22 cellular contexts compared by ENCODE assay signal in the genomic region with DNA sequence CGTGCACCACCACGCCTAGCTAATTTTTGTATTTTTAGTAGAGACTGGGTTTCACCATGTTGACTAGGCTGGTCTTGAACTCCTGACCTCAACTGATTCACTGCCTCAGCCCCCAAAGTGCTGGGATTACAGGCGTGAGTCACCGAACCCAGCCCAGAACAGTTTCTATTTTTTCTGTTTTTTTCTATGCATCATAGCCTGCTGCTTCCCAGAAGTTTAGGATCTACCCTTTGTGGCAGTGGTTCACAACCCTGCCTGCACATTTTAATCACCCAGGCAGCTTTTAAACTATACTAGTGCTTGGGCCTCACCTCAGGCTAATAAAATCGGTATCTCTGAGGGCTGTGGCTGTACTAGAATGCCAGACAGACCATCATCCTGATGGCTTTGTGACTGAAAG. TPM values are rescaled to one million over a fixed set of nuclear protein-coding genes. Genes with fewer than 3 reads are reported as not detected.
DNase-seq lines count a peak whose midpoint lies in the region; ATAC-seq and TF ChIP-seq lines count a peak whose summit lies in the region.
"Had no signal": no experiment of that assay in that cellular context is flagged by ENCODE, and none has a peak within 500 bp of the region (broad histone marks: within the 10 kb centered on the region; RNA-seq: fewer than 3 reads in every experiment).

No MANE protein-coding gene starts in this region.

- no peak overlapping the region for H2BK15ac ChIP-seq in mesendoderm (replicated peaks; ENCODE audit: low read depth)

- H4K8ac ChIP-seq in trophoblast cell (ENCODE audit: low read depth, low read length), result peak overlapping the region; percentile 19
- no peak overlapping the region for H4K8ac ChIP-seq in mesendoderm (ENCODE audit: low read depth, low read length)

- H3K9ac ChIP-seq in trophoblast cell (ENCODE audit: low read length) (no peak overlapping the region), mesendoderm (ENCODE audit: low read length) (no peak overlapping the region)

- H3K4me1 ChIP-seq in trophoblast cell (ENCODE audit: control insufficient read depth in 1 of 2, insufficient read depth in 2 of 2, low read length in 2 of 2), result no peaks in the 10 kb centered on the region
- H3K4me1 ChIP-seq in A673 (ENCODE audit: insufficient read depth, low read length, poor library complexity, severe bottlenecking), result no peaks in the 10 kb centered on the region
- no peaks in the 10 kb centered on the region for H3K4me1 ChIP-seq in mesendoderm (ENCODE audit: control insufficient read depth, low read depth, low read length)
- H3K4me1 ChIP-seq: spleen, upper lobe of left lung had no signal

- no peaks in the 10 kb centered on the region for H3K27me3 ChIP-seq in trophoblast cell (ENCODE audit: insufficient read depth, low read length)
- no peaks in the 10 kb centered on the region for H3K27me3 ChIP-seq in A673 (replicated peaks; ENCODE audit: insufficient read depth, low read depth, low read length, poor library complexity)
- H3K27me3 ChIP-seq in mesendoderm (ENCODE audit: insufficient read depth, low read length, poor library complexity), result no peaks in the 10 kb centered on the region
- H3K27me3 ChIP-seq: spleen, upper lobe of left lung had no signal

- DNase-seq in GM04503 (ENCODE audit: low read depth) (peak; percentile 19), RKO (ENCODE audit: low spot score) (peak; percentile 48), epithelial cell of prostate (ENCODE audit: low read depth, low spot score) (peak; percentile 26), trophoblast cell (peak in 1 of 2 donors; percentile 10), A673 (ENCODE audit: low spot score) (no peak), mesendoderm (no peak)
- no peak for DNase-seq in activated T-cell treated with anti-CD3 and anti-CD28 coated beads, Interleukin-2, amount 50 U/mL, for 1 hour
- DNase-seq: activated CD8-positive, alpha-beta memory T cell treated with anti-CD3 and anti-CD28 coated beads, Interleukin-2, amount 50 U/mL, for 48 hours; activated naive CD4-positive, alpha-beta T cell; CD4-positive, alpha-beta T cell; DMS79; KBM-7; left ventricle myocardium superior; natural killer cell; NCI-H1436 treated with DMSO at 0.1 percent for 48 hours; spleen; stimulated activated naive B cell treated with anti-CD40 and anti-IgM and Interleukin-4, amounts not matched to agents 10 μg/mL and 1 μg/mL and 100 μg/mL, for 72 hours had no signal

- H3K14ac ChIP-seq in trophoblast cell (ENCODE audit: low read length), result no peak overlapping the region

- H3K56ac ChIP-seq in mesendoderm (ENCODE audit: low read length), result no peak overlapping the region

- H2AFZ ChIP-seq in trophoblast cell (ENCODE audit: insufficient read depth, low read length, poor library complexity), result no peak overlapping the region

- H3K79me2 ChIP-seq in trophoblast cell (ENCODE audit: control insufficient read depth, insufficient read depth, low read length, poor library complexity), result no peaks in the 10 kb centered on the region
- no peaks in the 10 kb centered on the region for H3K79me2 ChIP-seq in mesendoderm (ENCODE audit: control insufficient read depth, insufficient read depth, low read length)

- no peak overlapping the region for H4K91ac ChIP-seq in trophoblast cell (ENCODE audit: low read depth, low read length)

- intact Hi-C loops in A673 (cut with micrococcal nuclease; ENCODE audit: unreplicated experiment), result no loop called here

- H2BK5ac ChIP-seq in trophoblast cell (ENCODE audit: low read depth, low read length, poor library complexity) (no peak overlapping the region), mesendoderm (ENCODE audit: low read length) (no peak overlapping the region)

- ATAC-seq in GM18867 (IDR thresholded peaks at IDR 0.05; ENCODE audit: unreplicated experiment), result no peak
- ATAC-seq: activated CD4-positive, CD25-positive, alpha-beta regulatory T cell treated with anti-CD3 and anti-CD28 coated beads, Interleukin-2, amount 50 U/mL, for 24 hours; left ventricle myocardium superior; natural killer cell; Right ventricle myocardium inferior; stimulated activated naive B cell treated with anti-CD40 and anti-IgM and Interleukin-4, amounts not matched to agents 10 μg/mL and 1 μg/mL and 100 μg/mL, for 72 hours had no signal

- no peak overlapping the region for H4K5ac ChIP-seq in mesendoderm (ENCODE audit: low read length)

- CTCF ChIA-PET in A673 (lab: Charles Lee), result no interaction called here

- no peak overlapping the region for H2AK5ac ChIP-seq in trophoblast cell (ENCODE audit: low read length)
- H2AK5ac ChIP-seq in mesendoderm (ENCODE audit: low read length), result no peak overlapping the region

- H3K4me3 ChIP-seq in trophoblast cell (ENCODE audit: low read depth, low read length), result no peak overlapping the region
- H3K4me3 ChIP-seq in A673 (ENCODE audit: low read depth, low read length, poor library complexity, severe bottlenecking), result no peak overlapping the region
- H3K4me3 ChIP-seq in mesendoderm (ENCODE audit: low read length), result no peak overlapping the region
- H3K4me3 ChIP-seq: spleen, upper lobe of left lung had no signal

- H3K27ac ChIP-seq in epithelial cell of prostate (no peak overlapping the region), trophoblast cell (ENCODE audit: low read depth, low read length) (no peak overlapping the region), A673 (ENCODE audit: low read depth, low read length, poor library complexity, severe bottlenecking) (no peak overlapping the region), mesendoderm (ENCODE audit: low read depth, low read length) (no peak overlapping the region)
- H3K27ac ChIP-seq: HL-60, spleen, upper lobe of left lung had no signal

- WGBS in trophoblast cell (ENCODE audit: extremely low coverage, insufficient coverage, insufficient read length), result no CpG with 5 or more reads among the region's 5 CpGs
- no CpG with 5 or more reads among the region's 5 CpGs for WGBS in mesendoderm (ENCODE audit: extremely low coverage, insufficient coverage, low lambda C conversion rate)

- no peak overlapping the region for H3K18ac ChIP-seq in trophoblast cell (ENCODE audit: low read length)
- H3K18ac ChIP-seq in mesendoderm (ENCODE audit: low read length), result no peak overlapping the region

- H3K79me1 ChIP-seq in trophoblast cell (ENCODE audit: low read length) (no peaks in the 10 kb centered on the region), mesendoderm (ENCODE audit: low read length) (no peaks in the 10 kb centered on the region)

- H3K4ac ChIP-seq in trophoblast cell (ENCODE audit: low read depth, low read length), result no peak overlapping the region
- H3K4ac ChIP-seq in mesendoderm (ENCODE audit: low read depth, low read length), result no peak overlapping the region

- no TSS peak for BruUV-seq in A673 (replicated peaks; lab: Mats Ljungman, UMichigan)

- H3K4me2 ChIP-seq in trophoblast cell (ENCODE audit: low read length), result no peak overlapping the region
- no peak overlapping the region for H3K4me2 ChIP-seq in mesendoderm (ENCODE audit: low read length)

- no peaks in the 10 kb centered on the region for H3K36me3 ChIP-seq in trophoblast cell (ENCODE audit: control insufficient read depth in 1 of 2, insufficient read depth in 2 of 2, low read length in 2 of 2)
- H3K36me3 ChIP-seq in A673 (ENCODE audit: insufficient read depth, low read length, poor library complexity, severe bottlenecking), result no peaks in the 10 kb centered on the region
- H3K36me3 ChIP-seq in mesendoderm (ENCODE audit: control insufficient read depth, insufficient read depth, low read length), result no peaks in the 10 kb centered on the region
- H3K36me3 ChIP-seq: spleen, upper lobe of left lung had no signal

- H3K23ac ChIP-seq in trophoblast cell (ENCODE audit: low read length) (no peak overlapping the region), mesendoderm (ENCODE audit: low read length) (no peak overlapping the region)

- no peak overlapping the region for H2BK120ac ChIP-seq in trophoblast cell (ENCODE audit: insufficient read depth, low read length, poor library complexity)
- H2BK120ac ChIP-seq in mesendoderm (ENCODE audit: low read depth, low read length), result no peak overlapping the region

- POLR2A ChIA-PET in A673 (lab: Charles Lee; ENCODE audit: low non-redundant PET), result no interaction called here

- TF ChIP-seq CTCF in A673 (conservative IDR thresholded peaks at IDR 0.05; ENCODE audit: low read depth, low read length), result no peak

- no peak overlapping the region for H2BK12ac ChIP-seq in trophoblast cell (ENCODE audit: low read length)

- no peak overlapping the region for H4K12ac ChIP-seq in trophoblast cell (ENCODE audit: low read depth, low read length)

- H3K9me3 ChIP-seq in trophoblast cell (ENCODE audit: insufficient read depth, low read depth, low read length), result no peaks in the 10 kb centered on the region
- no peaks in the 10 kb centered on the region for H3K9me3 ChIP-seq in A673 (ENCODE audit: low read depth, low read length, poor library complexity, severe bottlenecking)
- H3K9me3 ChIP-seq: spleen, upper lobe of left lung had no signal

RNA-seq across cellular contexts. Expression of a gene that starts 39.7 kb away (rescaled TPM):
- 49.6 and 49.7 TPM in 2 replicates for polyA plus RNA-seq in trophoblast cell (2013)
- 15.5 and 20.1 TPM in 2 replicates for total RNA-seq in A673 (2021)
- 20.5 TPM for polyA plus RNA-seq in mesendoderm (2013, experiment 1 of 2)
- 21.0 TPM for polyA plus RNA-seq in mesendoderm (2013, experiment 2 of 2)

RNA-seq across cellular contexts. Expression of a gene that starts 43.6 kb away (rescaled TPM):
- polyA plus RNA-seq in trophoblast cell (2013), result 10.2 and 11.7 TPM in 2 replicates
- total RNA-seq in A673 (2021), result 25.9 and 26.5 TPM in 2 replicates
- polyA plus RNA-seq in mesendoderm (2013, experiment 1 of 2), result 6.4 TPM
- 6.1 TPM for polyA plus RNA-seq in mesendoderm (2013, experiment 2 of 2)

Comparison
In these comparisons a context has a peak if more than half of its experiments do, and no peak if none do; other contexts are left out.
1. DNase-seq: peak in GM04503 (single experiment), RKO (single experiment) and epithelial cell of prostate (single experiment); none in A673 (single experiment), activated T-cell treated with anti-CD3 and anti-CD28 coated beads, Interleukin-2, amount 50 U/mL, for 1 hour (single experiment) and mesendoderm (single experiment).